1 cellular context compared by ENCODE assay signal in the genomic region with DNA sequence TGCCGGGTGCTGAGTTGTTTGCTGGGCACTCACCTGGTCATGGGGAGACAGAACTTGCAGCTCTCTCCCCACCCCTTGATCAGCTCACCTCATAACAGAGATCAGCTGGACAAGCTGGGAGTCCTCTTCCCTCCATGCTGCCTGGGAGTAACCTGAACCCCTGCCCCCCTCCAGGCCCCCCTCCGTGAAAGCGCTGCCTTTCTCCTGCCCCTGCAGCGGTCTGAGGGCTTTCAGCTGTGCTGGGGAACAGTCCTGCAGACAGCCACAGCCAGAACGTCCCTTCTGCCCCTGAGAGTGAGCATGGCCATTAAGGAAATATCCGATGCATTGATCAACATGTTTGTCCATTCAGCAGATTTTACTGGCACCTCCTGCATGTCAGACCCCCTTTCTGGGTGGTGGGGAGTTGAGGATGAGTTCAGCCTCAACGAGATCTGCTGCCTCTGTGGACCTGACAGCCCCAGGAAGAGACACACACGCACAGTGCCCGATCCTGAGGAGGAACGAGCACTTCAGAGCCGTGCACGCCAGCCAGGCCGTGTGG.
TF ChIP-seq lines count a peak whose summit lies in the region.

No MANE protein-coding gene starts in this region.

TF ChIP-seq in H1, 55 proteins besides CTCF, POLR2A, EP300 and RAD21:
- TF ChIP-seq SP4 (IDR thresholded peaks at IDR 0.05; ENCODE audit: low read length) = no peak
- TF ChIP-seq BCL11A (IDR thresholded peaks at IDR 0.05; ENCODE audit: low read depth in 2 of 2, low read length in 2 of 2) = no peak
- TF ChIP-seq CEBPB (IDR thresholded peaks at IDR 0.05; ENCODE audit: low read depth, low read length) = no peak
- no peak for TF ChIP-seq KDM4A (IDR thresholded peaks at IDR 0.05; ENCODE audit: low read depth, low read length, severe bottlenecking)
- no peak for TF ChIP-seq HDAC2 (IDR thresholded peaks at IDR 0.05; ENCODE audit: borderline replicate concordance in 1 of 2, low read depth in 2 of 2, low read length in 2 of 2)
- no peak for TF ChIP-seq CHD2 (IDR thresholded peaks at IDR 0.05; ENCODE audit: low read length)
- TF ChIP-seq BRCA1 (IDR thresholded peaks at IDR 0.05; ENCODE audit: low read depth, low read length) = no peak
- no peak for TF ChIP-seq CREB1 (IDR thresholded peaks at IDR 0.05)
- TF ChIP-seq, protein P1, sequence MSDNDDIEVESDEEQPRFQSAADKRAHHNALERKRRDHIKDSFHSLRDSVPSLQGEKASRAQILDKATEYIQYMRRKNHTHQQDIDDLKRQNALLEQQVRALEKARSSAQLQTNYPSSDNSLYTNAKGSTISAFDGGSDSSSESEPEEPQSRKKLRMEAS (IDR thresholded peaks at IDR 0.05) = no peak
- TF ChIP-seq, protein P2, sequence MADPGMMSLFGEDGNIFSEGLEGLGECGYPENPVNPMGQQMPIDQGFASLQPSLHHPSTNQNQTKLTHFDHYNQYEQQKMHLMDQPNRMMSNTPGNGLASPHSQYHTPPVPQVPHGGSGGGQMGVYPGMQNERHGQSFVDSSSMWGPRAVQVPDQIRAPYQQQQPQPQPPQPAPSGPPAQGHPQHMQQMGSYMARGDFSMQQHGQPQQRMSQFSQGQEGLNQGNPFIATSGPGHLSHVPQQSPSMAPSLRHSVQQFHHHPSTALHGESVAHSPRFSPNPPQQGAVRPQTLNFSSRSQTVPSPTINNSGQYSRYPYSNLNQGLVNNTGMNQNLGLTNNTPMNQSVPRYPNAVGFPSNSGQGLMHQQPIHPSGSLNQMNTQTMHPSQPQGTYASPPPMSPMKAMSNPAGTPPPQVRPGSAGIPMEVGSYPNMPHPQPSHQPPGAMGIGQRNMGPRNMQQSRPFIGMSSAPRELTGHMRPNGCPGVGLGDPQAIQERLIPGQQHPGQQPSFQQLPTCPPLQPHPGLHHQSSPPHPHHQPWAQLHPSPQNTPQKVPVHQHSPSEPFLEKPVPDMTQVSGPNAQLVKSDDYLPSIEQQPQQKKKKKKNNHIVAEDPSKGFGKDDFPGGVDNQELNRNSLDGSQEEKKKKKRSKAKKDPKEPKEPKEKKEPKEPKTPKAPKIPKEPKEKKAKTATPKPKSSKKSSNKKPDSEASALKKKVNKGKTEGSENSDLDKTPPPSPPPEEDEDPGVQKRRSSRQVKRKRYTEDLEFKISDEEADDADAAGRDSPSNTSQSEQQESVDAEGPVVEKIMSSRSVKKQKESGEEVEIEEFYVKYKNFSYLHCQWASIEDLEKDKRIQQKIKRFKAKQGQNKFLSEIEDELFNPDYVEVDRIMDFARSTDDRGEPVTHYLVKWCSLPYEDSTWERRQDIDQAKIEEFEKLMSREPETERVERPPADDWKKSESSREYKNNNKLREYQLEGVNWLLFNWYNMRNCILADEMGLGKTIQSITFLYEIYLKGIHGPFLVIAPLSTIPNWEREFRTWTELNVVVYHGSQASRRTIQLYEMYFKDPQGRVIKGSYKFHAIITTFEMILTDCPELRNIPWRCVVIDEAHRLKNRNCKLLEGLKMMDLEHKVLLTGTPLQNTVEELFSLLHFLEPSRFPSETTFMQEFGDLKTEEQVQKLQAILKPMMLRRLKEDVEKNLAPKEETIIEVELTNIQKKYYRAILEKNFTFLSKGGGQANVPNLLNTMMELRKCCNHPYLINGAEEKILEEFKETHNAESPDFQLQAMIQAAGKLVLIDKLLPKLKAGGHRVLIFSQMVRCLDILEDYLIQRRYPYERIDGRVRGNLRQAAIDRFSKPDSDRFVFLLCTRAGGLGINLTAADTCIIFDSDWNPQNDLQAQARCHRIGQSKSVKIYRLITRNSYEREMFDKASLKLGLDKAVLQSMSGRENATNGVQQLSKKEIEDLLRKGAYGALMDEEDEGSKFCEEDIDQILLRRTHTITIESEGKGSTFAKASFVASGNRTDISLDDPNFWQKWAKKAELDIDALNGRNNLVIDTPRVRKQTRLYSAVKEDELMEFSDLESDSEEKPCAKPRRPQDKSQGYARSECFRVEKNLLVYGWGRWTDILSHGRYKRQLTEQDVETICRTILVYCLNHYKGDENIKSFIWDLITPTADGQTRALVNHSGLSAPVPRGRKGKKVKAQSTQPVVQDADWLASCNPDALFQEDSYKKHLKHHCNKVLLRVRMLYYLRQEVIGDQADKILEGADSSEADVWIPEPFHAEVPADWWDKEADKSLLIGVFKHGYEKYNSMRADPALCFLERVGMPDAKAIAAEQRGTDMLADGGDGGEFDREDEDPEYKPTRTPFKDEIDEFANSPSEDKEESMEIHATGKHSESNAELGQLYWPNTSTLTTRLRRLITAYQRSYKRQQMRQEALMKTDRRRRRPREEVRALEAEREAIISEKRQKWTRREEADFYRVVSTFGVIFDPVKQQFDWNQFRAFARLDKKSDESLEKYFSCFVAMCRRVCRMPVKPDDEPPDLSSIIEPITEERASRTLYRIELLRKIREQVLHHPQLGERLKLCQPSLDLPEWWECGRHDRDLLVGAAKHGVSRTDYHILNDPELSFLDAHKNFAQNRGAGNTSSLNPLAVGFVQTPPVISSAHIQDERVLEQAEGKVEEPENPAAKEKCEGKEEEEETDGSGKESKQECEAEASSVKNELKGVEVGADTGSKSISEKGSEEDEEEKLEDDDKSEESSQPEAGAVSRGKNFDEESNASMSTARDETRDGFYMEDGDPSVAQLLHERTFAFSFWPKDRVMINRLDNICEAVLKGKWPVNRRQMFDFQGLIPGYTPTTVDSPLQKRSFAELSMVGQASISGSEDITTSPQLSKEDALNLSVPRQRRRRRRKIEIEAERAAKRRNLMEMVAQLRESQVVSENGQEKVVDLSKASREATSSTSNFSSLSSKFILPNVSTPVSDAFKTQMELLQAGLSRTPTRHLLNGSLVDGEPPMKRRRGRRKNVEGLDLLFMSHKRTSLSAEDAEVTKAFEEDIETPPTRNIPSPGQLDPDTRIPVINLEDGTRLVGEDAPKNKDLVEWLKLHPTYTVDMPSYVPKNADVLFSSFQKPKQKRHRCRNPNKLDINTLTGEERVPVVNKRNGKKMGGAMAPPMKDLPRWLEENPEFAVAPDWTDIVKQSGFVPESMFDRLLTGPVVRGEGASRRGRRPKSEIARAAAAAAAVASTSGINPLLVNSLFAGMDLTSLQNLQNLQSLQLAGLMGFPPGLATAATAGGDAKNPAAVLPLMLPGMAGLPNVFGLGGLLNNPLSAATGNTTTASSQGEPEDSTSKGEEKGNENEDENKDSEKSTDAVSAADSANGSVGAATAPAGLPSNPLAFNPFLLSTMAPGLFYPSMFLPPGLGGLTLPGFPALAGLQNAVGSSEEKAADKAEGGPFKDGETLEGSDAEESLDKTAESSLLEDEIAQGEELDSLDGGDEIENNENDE (IDR thresholded peaks at IDR 0.05; ENCODE audit: insufficient replicate concordance, low read length) = no peak
- TF ChIP-seq KDM5A (IDR thresholded peaks at IDR 0.05; ENCODE audit: low read length) = no peak
- TF ChIP-seq MAFK (IDR thresholded peaks at IDR 0.05; ENCODE audit: low read depth, low read length) = no peak
- no peak for TF ChIP-seq CTBP2 (IDR thresholded peaks at IDR 0.05; ENCODE audit: borderline replicate concordance, insufficient read depth, insufficient read length, low read length)
- no peak for TF ChIP-seq ZNF274 (IDR thresholded peaks at IDR 0.05; ENCODE audit: borderline replicate concordance, extremely low read depth, low read length)
- no peak for TF ChIP-seq EGR1 (IDR thresholded peaks at IDR 0.05; ENCODE audit: borderline replicate concordance, low read depth, low read length)
- no peak for TF ChIP-seq CHD1 (IDR thresholded peaks at IDR 0.05; ENCODE audit: low read depth, low read length)
- no peak for TF ChIP-seq YY1 (IDR thresholded peaks at IDR 0.05; ENCODE audit: low read depth, low read length)
- TF ChIP-seq FOSL1 (IDR thresholded peaks at IDR 0.05; ENCODE audit: insufficient read depth, low read depth, low read length) = no peak
- no peak for TF ChIP-seq NRF1 (IDR thresholded peaks at IDR 0.05; ENCODE audit: low read depth, low read length)
